Comparison of ENCODE assay signal across 9 cellular contexts in the genomic region with DNA sequence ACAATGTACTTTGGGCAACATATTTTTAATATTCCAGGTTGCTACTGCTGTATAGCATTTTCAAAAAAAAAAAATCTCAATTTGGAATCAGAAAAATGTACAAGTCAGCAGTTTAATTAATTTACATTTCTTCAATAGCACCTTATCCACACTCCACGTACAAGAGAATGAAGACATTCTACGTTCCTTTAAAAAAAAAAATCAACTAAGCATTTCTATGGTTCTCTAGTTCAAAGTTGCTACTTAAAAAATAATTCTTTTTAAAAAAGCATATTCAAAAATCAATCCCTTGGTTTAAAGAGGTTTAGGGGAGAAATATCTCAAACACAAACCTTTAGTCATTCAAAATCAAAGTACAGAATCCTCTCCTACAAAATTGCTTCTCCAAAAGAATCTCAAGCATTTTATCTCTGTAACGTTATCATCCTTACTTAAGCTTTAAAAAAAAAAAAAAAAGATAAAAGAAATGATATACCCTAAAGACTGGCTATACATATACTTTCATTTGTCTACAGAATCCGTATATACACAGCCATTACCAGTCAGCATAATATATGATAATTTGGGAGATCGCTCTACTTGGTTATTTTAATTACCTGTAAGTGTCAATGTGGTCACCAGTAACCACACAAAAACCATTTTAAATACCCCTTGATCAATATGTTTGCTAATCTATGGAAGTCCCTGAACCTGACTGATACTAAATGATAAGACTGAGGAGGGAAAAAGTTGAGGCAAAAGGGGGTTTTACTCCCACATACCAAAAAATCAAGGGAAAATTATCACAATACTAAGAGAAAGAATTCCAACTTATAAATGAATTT. TPM values are rescaled to one million over a fixed set of nuclear protein-coding genes. Genes with fewer than 3 reads are reported as not detected.
DNase-seq lines count a peak whose midpoint lies in the region; ATAC-seq and TF ChIP-seq lines count a peak whose summit lies in the region.
"Had no signal": no experiment of that assay in that cellular context is flagged by ENCODE, and none has a peak within 500 bp of the region (broad histone marks: within the 10 kb centered on the region; RNA-seq: fewer than 3 reads in every experiment).

No MANE protein-coding gene starts in this region.

- no peak for TF ChIP-seq EP300 in ovary (IDR thresholded peaks at IDR 0.05)

- H3K27ac ChIP-seq in VCaP (peak overlapping the region; percentile 89), ovary (no peak overlapping the region)

- ATAC-seq in stimulated activated naive CD8-positive, alpha-beta T cell treated with anti-CD3 and anti-CD28 coated beads, Interleukin-15, amount 100 ng/mL, for 72 hours: no peak

- H3K4me3 Mint-ChIP-seq in activated CD4-positive, alpha-beta T cell treated with anti-CD3 and anti-CD28 coated beads, Interleukin-2, amount 10 ng/mL, durations not matched to agents 7 days and 5 days: peak overlapping the region; percentile 56
- H3K4me3 Mint-ChIP-seq in stimulated activated naive CD8-positive, alpha-beta T cell treated with anti-CD3 and anti-CD28 coated beads, Interleukin-15, amount 100 ng/mL, for 72 hours: peak overlapping the region; percentile 83 to 95

- no peaks in the 10 kb centered on the region for H3K36me3 ChIP-seq in ovary

- WGBS in ovary, 3 donors: 51 to 58% (median 52%) methylated on average over 5 of the region's 5 CpGs

- H3K9me3 ChIP-seq in ovary: no peaks in the 10 kb centered on the region

- peaks cover 10% of the 10 kb centered on the region for H3K36me3 Mint-ChIP-seq in activated CD4-positive, alpha-beta T cell treated with anti-CD3 and anti-CD28 coated beads, Interleukin-2, amount 10 ng/mL, durations not matched to agents 7 days and 5 days (ENCODE audit: low read depth)

- H3K27me3 Mint-ChIP-seq in activated CD4-positive, alpha-beta T cell treated with anti-CD3 and anti-CD28 coated beads, Interleukin-2, amount 10 ng/mL, durations not matched to agents 7 days and 5 days: no peaks in the 10 kb centered on the region
- peaks cover 6% of the 10 kb centered on the region for H3K27me3 Mint-ChIP-seq in stimulated activated naive CD8-positive, alpha-beta T cell treated with anti-CD3 and anti-CD28 coated beads, Interleukin-15, amount 100 ng/mL, for 72 hours

- no peak for TF ChIP-seq POLR2A in ovary (IDR thresholded peaks at IDR 0.05)

- H3K27ac Mint-ChIP-seq in activated CD4-positive, alpha-beta T cell treated with anti-CD3 and anti-CD28 coated beads, Interleukin-2, amount 10 ng/mL, durations not matched to agents 7 days and 5 days: no peak overlapping the region
- H3K27ac Mint-ChIP-seq in stimulated activated naive CD8-positive, alpha-beta T cell treated with anti-CD3 and anti-CD28 coated beads, Interleukin-15, amount 100 ng/mL, for 72 hours: no peak overlapping the region

- POLR2A ChIA-PET in activated CD4-positive, alpha-beta T cell treated with anti-CD3 and anti-CD28 coated beads, Interleukin-2, amount 10 ng/mL, durations not matched to agents 7 days and 5 days (lab: Charles Lee): no interaction called here

- CTCF ChIA-PET in activated CD4-positive, alpha-beta T cell treated with anti-CD3 and anti-CD28 coated beads, Interleukin-2, amount 10 ng/mL, durations not matched to agents 7 days and 5 days (lab: Charles Lee): interaction anchor here (0.6 kb wide), 1 partner anchor 96 kb away, joined by 3 read pairs; no protein-coding TSS in a partner anchor

- H3K4me1 Mint-ChIP-seq in activated CD4-positive, alpha-beta T cell treated with anti-CD3 and anti-CD28 coated beads, Interleukin-2, amount 10 ng/mL, durations not matched to agents 7 days and 5 days: peaks cover 35% of the 10 kb centered on the region
- peaks cover 41% of the 10 kb centered on the region for H3K4me1 Mint-ChIP-seq in stimulated activated naive CD8-positive, alpha-beta T cell treated with anti-CD3 and anti-CD28 coated beads, Interleukin-15, amount 100 ng/mL, for 72 hours

- H3K9me3 Mint-ChIP-seq in activated CD4-positive, alpha-beta T cell treated with anti-CD3 and anti-CD28 coated beads, Interleukin-2, amount 10 ng/mL, durations not matched to agents 7 days and 5 days: no peaks in the 10 kb centered on the region
- no peaks in the 10 kb centered on the region for H3K9me3 Mint-ChIP-seq in stimulated activated naive CD8-positive, alpha-beta T cell treated with anti-CD3 and anti-CD28 coated beads, Interleukin-15, amount 100 ng/mL, for 72 hours

- intact Hi-C loops in ovary (cut with DNase I): loop anchor here in 3 of 4 donors (5.0 to 10.0 kb wide), 4 partner anchors 150 to 323 kb away; no protein-coding TSS in a partner anchor

- H3K4me1 ChIP-seq in ovary (ENCODE audit: insufficient read depth): peaks cover 5% of the 10 kb centered on the region

- TF ChIP-seq CTCF in VCaP (conservative IDR thresholded peaks at IDR 0.05) (no peak), fibroblast of the aortic adventitia (IDR thresholded peaks at IDR 0.05; ENCODE audit: insufficient read depth, low read length) (no peak), ovary (IDR thresholded peaks at IDR 0.05) (no peak)

- peak overlapping the region; percentile 91 for H3K4me3 ChIP-seq in fibroblast of the aortic adventitia (ENCODE audit: low read depth, low read length)
- no peak overlapping the region for H3K4me3 ChIP-seq in ovary

- DNase-seq in activated CD4-positive, alpha-beta T cell treated with anti-CD3 and anti-CD28 coated beads, Interleukin-2, amount 10 ng/mL, durations not matched to agents 7 days and 5 days: no peak
- no peak for DNase-seq in activated CD4-positive, alpha-beta T cell treated with anti-CD3 and anti-CD28 coated beads, Interleukin-2, amount 50 U/mL, for 4 hours
- DNase-seq in fibroblast of the aortic adventitia (ENCODE audit: low read depth) (no peak), germinal center (ENCODE audit: low spot score) (no peak), ovary (no peak), NCI-H748 (lab: John Stamatoyannopoulos, UW; ENCODE audit: unreplicated experiment) (no peak)
- DNase-seq in stimulated activated naive CD8-positive, alpha-beta T cell treated with anti-CD3 and anti-CD28 coated beads, Interleukin-15, amount 100 ng/mL, for 72 hours: no peak
- DNase-seq: effector CD8-positive, alpha-beta T cell had no signal

- H3K27me3 ChIP-seq in ovary: no peaks in the 10 kb centered on the region

RNA-seq across cellular contexts. Expression of gene MED13L, which starts 2.7 kb away (rescaled TPM):
- total RNA-seq in activated CD4-positive, alpha-beta T cell treated with anti-CD3 and anti-CD28 coated beads, Interleukin-2, amount 10 ng/mL, durations not matched to agents 7 days and 5 days: 10 to 100 TPM; 97.1 to 99.7 TPM
- total RNA-seq in fibroblast of the aortic adventitia (ENCODE audit: low replicate concordance) (120 and 180 TPM in 2 replicates), ovary (100 to 1,000 TPM; 127 to 198 (median 168) TPM)
- polyA plus RNA-seq in ovary: 10 to 100 TPM; 47.8 to 73.5 TPM
